8 cellular contexts compared by ENCODE assay signal in the genomic region with DNA sequence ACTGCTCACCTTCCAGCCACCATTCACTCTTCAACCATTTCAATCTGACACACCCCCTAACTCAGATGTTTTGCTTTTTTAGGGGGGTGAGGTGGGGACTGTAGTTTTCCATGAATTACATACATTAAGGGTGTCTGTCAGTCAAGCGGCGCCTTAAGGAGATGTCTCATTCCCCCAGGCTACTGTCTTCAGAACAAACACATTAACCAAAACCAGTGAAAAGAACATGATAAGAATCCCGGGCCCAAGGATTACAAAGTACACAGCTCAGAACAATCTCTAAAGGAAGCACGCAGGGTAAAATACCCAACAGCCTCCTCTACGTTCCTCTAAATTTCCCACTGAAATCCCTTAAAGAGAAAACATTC.
DNase-seq lines count a peak whose midpoint lies in the region; ATAC-seq and TF ChIP-seq lines count a peak whose summit lies in the region.

No MANE protein-coding gene starts in this region.

- no peak for TF ChIP-seq POLR2A in prostate gland (IDR thresholded peaks at IDR 0.05)

- intact Hi-C loops in prostate gland (cut with DNase I), result loop anchor here (1.0 to 5.0 kb wide), 5 partner anchors 63 to 274 kb away; a partner anchor contains a TSS

- ATAC-seq in GM19395 (IDR thresholded peaks at IDR 0.05; ENCODE audit: unreplicated experiment), result no peak

- H3K27ac ChIP-seq in GM23248 (peak overlapping the region; percentile 76), SU-DHL-6 (ENCODE audit: low read depth, low read length) (peak overlapping the region; percentile 86), prostate gland (peak overlapping the region; percentile 97 to 98)

- H3K4me2 ChIP-seq in GM23248 (ENCODE audit: unreplicated experiment) (peak overlapping the region; percentile 86), SU-DHL-6 (ENCODE audit: low read depth, low read length, poor library complexity, severe bottlenecking) (peak overlapping the region; percentile 98)

- 2 to 3% methylated on average over 5 of the region's 5 CpGs for WGBS in GM23248 (ENCODE audit: low coverage in 1 of 2, low lambda C conversion rate in 2 of 2, missing lambda C conversion rate in 2 of 2), 2 experiments
- WGBS in prostate gland, result 8% methylated on average over 5 of the region's 5 CpGs

- H3K79me2 ChIP-seq in GM23248 (ENCODE audit: insufficient read depth) (peaks cover 16% of the 10 kb centered on the region; the same call in 1 of the 2 replicates), SU-DHL-6 (ENCODE audit: insufficient read depth, low read length) (peaks cover 5% of the 10 kb centered on the region)

- no peaks in the 10 kb centered on the region for H3K36me3 ChIP-seq in GM23248 (ENCODE audit: low read depth)
- H3K36me3 ChIP-seq in SU-DHL-6 (ENCODE audit: low read length), result no peaks in the 10 kb centered on the region
- H3K36me3 ChIP-seq in prostate gland, result no peaks in the 10 kb centered on the region

- H3K9ac ChIP-seq in GM23248 (peak overlapping the region; percentile 93), SU-DHL-6 (ENCODE audit: low read length) (peak overlapping the region; percentile 71)

- H3K4me3 ChIP-seq in GM23248 (peak overlapping the region; percentile 90), SU-DHL-6 (ENCODE audit: insufficient read depth, low read length, poor library complexity, severe bottlenecking) (peak overlapping the region; percentile 68), fibroblast of the aortic adventitia (ENCODE audit: low read depth, low read length) (peak overlapping the region; percentile 88), prostate gland (peak overlapping the region; percentile 56 to 62)

- in situ Hi-C loops in GM23248 (cut with MboI), result no loop called here

- peaks cover 30% of the 10 kb centered on the region for H3K4me1 ChIP-seq in GM23248 (ENCODE audit: insufficient read depth)
- H3K4me1 ChIP-seq in prostate gland (replicated peaks), result peaks cover 4% of the 10 kb centered on the region

- H3K27me3 ChIP-seq in GM23248 (replicated peaks; ENCODE audit: insufficient read depth) (no peaks in the 10 kb centered on the region), SU-DHL-6 (ENCODE audit: low read length) (no peaks in the 10 kb centered on the region), prostate gland (replicated peaks; ENCODE audit: insufficient read depth) (no peaks in the 10 kb centered on the region)

- no peaks in the 10 kb centered on the region for H3K9me3 ChIP-seq in GM23248 (ENCODE audit: low read depth)
- H3K9me3 ChIP-seq in SU-DHL-6 (ENCODE audit: insufficient read depth, low read length), result no peaks in the 10 kb centered on the region
- no peaks in the 10 kb centered on the region for H3K9me3 ChIP-seq in prostate gland

- peak; percentile 38 for DNase-seq in GM23248
- DNase-seq in fibroblast of the aortic adventitia (ENCODE audit: low read depth), result no peak
- DNase-seq in prostate gland (ENCODE audit: low spot score), result peak; percentile 13
- DNase-seq in NCI-H2196 (lab: John Stamatoyannopoulos, UW; ENCODE audit: unreplicated experiment), result no peak
- no peak for DNase-seq in A172 (ENCODE audit: low spot score)
- DNase-seq in NCI-H1092 treated with DMSO at 0.1 percent for 48 hours (lab: John Stamatoyannopoulos, UW), result no peak

- H4K20me1 ChIP-seq in GM23248 (ENCODE audit: insufficient read depth), result no peaks in the 10 kb centered on the region
- H4K20me1 ChIP-seq in SU-DHL-6 (ENCODE audit: low read depth, low read length), result no peaks in the 10 kb centered on the region

- H3K9me2 ChIP-seq in GM23248 (ENCODE audit: insufficient read depth) (no peaks in the 10 kb centered on the region), SU-DHL-6 (replicated peaks; ENCODE audit: insufficient read depth, low read length) (no peaks in the 10 kb centered on the region)

- TF ChIP-seq CTCF in SU-DHL-6 (IDR thresholded peaks at IDR 0.05; ENCODE audit: insufficient read depth, low read length, poor library complexity, severe bottlenecking) (no peak), fibroblast of the aortic adventitia (IDR thresholded peaks at IDR 0.05; ENCODE audit: insufficient read depth, low read length) (no peak), prostate gland (IDR thresholded peaks at IDR 0.05) (no peak)

- peak overlapping the region; percentile 87 for H2AFZ ChIP-seq in GM23248
- H2AFZ ChIP-seq in SU-DHL-6 (ENCODE audit: low read depth, low read length, severe bottlenecking), result no peak overlapping the region

- H3F3A ChIP-seq in GM23248 (ENCODE audit: insufficient read depth) (peaks cover 24% of the 10 kb centered on the region), SU-DHL-6 (ENCODE audit: insufficient read depth) (peaks cover 46% of the 10 kb centered on the region)

Comparison
In these comparisons a context has a peak if more than half of its experiments do, and no peak if none do; other contexts are left out.
1. DNase-seq: peak in GM23248 (single experiment) and prostate gland (single experiment); none in fibroblast of the aortic adventitia (single experiment), NCI-H2196 (single experiment), A172 (single experiment) and NCI-H1092 treated with DMSO at 0.1 percent for 48 hours (single experiment).
2. Peak in every context shown above with its lines, with median percentiles within 50 percentile points of each other: H3K27ac ChIP-seq and H3K4me3 ChIP-seq.